In the genomic region with DNA sequence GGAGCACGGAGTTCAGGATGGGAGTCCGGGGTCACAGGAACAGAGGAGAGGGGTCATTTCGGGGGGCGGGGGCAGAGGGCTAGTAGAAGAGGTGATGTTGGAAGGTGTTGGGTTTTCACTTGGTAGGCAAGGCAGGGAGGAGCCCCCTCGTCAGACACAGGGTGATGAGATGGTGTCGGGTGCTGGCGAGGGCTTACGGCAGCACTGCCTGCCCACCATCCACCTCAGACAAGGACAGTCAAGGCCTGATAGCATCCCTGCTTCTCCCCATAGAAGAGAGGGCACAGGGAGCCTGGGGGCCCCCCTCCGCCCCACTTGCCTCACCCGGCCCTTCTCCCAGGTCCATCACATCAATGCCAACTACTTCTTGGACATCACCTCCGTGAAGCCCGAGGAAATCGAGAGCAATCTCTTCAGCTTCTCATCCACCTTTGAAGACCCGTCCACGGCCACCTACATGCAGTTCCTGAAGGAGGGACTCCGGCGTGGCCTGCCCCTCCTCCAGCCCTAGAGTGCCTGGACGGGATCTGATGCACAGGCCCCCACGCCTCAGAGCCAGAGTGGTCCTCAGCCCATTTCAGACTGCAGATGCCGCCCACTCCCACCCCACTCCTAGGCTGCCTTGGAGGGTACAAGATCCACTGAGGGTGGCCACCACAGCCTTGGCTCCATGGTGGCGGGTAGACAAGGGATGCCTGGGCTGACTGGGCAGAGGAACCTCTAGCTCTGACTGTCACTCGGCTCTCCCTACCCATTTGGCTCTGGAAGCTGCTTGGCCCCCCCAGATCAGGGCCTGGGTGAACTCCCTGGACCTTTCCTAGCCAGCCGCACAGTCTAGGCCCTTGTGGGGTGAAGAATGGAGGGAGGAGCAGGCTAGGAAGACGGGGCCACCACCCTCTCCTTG, we compare ENCODE assay signal across 1 cellular context.
TF ChIP-seq lines count a peak whose summit lies in the region.

No MANE protein-coding gene starts in this region.

TF ChIP-seq in H1, 55 proteins besides CTCF, POLR2A, EP300 and RAD21:
- TF ChIP-seq ZNF274 (IDR thresholded peaks at IDR 0.05; ENCODE audit: borderline replicate concordance, extremely low read depth, low read length) (no peak), KDM5A (IDR thresholded peaks at IDR 0.05; ENCODE audit: low read length) (no peak), POLR2AphosphoS5 (IDR thresholded peaks at IDR 0.05; ENCODE audit: low read depth, low read length) (no peak), NANOG (IDR thresholded peaks at IDR 0.05; ENCODE audit: insufficient read depth, low read depth, low read length, poor library complexity, severe bottlenecking) (no peak), SP1 (IDR thresholded peaks at IDR 0.05; ENCODE audit: low read depth, low read length) (no peak), YY1 (IDR thresholded peaks at IDR 0.05; ENCODE audit: low read depth, low read length) (no peak), GTF2F1 (IDR thresholded peaks at IDR 0.05; ENCODE audit: borderline replicate concordance, low read depth, low read length) (no peak), BCL11A (IDR thresholded peaks at IDR 0.05; ENCODE audit: low read depth in 2 of 2, low read length in 2 of 2) (no peak), RXRA (IDR thresholded peaks at IDR 0.05; ENCODE audit: insufficient read depth, low read depth, low read length) (no peak)
- TF ChIP-seq, protein P1, sequence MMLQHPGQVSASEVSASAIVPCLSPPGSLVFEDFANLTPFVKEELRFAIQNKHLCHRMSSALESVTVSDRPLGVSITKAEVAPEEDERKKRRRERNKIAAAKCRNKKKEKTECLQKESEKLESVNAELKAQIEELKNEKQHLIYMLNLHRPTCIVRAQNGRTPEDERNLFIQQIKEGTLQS (IDR thresholded peaks at IDR 0.05; ENCODE audit: insufficient read depth, low read depth, low read length) = no peak
